In genomic region chr18:41966943-41967342, GRCh38 we compare ENCODE assay signal across 1 cellular context.
TF ChIP-seq lines count a peak whose summit lies in the region.

No MANE protein-coding gene starts in this region.

TF ChIP-seq in K562, 482 proteins besides CTCF, POLR2A, EP300 and RAD21 (continued from another document):
- no peak for TF ChIP-seq ARID3B (CRISPR knock-in tag; IDR thresholded peaks at IDR 0.05; ENCODE audit: borderline replicate concordance)
- TF ChIP-seq ZNF263 (CRISPR knock-in tag; IDR thresholded peaks at IDR 0.05; ENCODE audit: borderline replicate concordance), result no peak
